In genomic region chr11:59172345-59173079, GRCh38 we compare ENCODE assay signal across 8 cellular contexts. TPM values are rescaled to one million over a fixed set of nuclear protein-coding genes. Genes with fewer than 3 reads are reported as not detected.
DNase-seq lines count a peak whose midpoint lies in the region; ATAC-seq and TF ChIP-seq lines count a peak whose summit lies in the region.

No MANE protein-coding gene starts in this region.

- H3K36me3 ChIP-seq in A673 (ENCODE audit: insufficient read depth, low read length, poor library complexity, severe bottlenecking) (no peaks in the 10 kb centered on the region), SJSA1 (peaks cover 10% of the 10 kb centered on the region), colonic mucosa (no peaks in the 10 kb centered on the region), lung (ENCODE audit: control insufficient read depth in 2 of 2, insufficient read depth in 2 of 2, low read length in 2 of 2) (no peaks in the 10 kb centered on the region), tibial artery (no peaks in the 10 kb centered on the region)

- H3K9me3 ChIP-seq in A673 (ENCODE audit: low read depth, low read length, poor library complexity, severe bottlenecking), result no peaks in the 10 kb centered on the region
- H3K9me3 ChIP-seq in SJSA1 (replicated peaks), result no peaks in the 10 kb centered on the region
- H3K9me3 ChIP-seq in colonic mucosa, result no peaks in the 10 kb centered on the region
- H3K9me3 ChIP-seq in lung (ENCODE audit: control insufficient read depth in 2 of 2, insufficient read depth in 1 of 2, low read length in 1 of 2), result peaks cover 0 to 1% of the 10 kb centered on the region in 2 donors
- no peaks in the 10 kb centered on the region for H3K9me3 ChIP-seq in tibial artery

- ATAC-seq in GM18861 (IDR thresholded peaks at IDR 0.05; ENCODE audit: unreplicated experiment), result peak; percentile 29
- peak; percentile 30 for ATAC-seq in HG02973 (IDR thresholded peaks at IDR 0.05; ENCODE audit: unreplicated experiment)
- ATAC-seq in lung (ENCODE audit: insufficient read depth, low FRiP score), result no peak

- DNase-seq in A673 (ENCODE audit: low spot score) (no peak), SJSA1 (ENCODE audit: low read depth in 1 of 2, low spot score in 2 of 2) (peak in 1 of 2 experiments; percentile 25), colonic mucosa (peak; percentile 69), lung (ENCODE audit: low spot score) (peak; percentile 45), tibial artery (no peak), SIG-M5 (lab: John Stamatoyannopoulos, UW) (no peak)

- peaks cover 7% of the 10 kb centered on the region for H3K27me3 ChIP-seq in A673 (replicated peaks; ENCODE audit: insufficient read depth, low read depth, low read length, poor library complexity)
- no peaks in the 10 kb centered on the region for H3K27me3 ChIP-seq in SJSA1 (replicated peaks)
- H3K27me3 ChIP-seq in colonic mucosa, result no peaks in the 10 kb centered on the region
- H3K27me3 ChIP-seq in lung (ENCODE audit: control insufficient read depth, insufficient read depth), result no peaks in the 10 kb centered on the region
- no peaks in the 10 kb centered on the region for H3K27me3 ChIP-seq in tibial artery

- H3K4me3 ChIP-seq in A673 (ENCODE audit: low read depth, low read length, poor library complexity, severe bottlenecking), result peak overlapping the region; percentile 50
- H3K4me3 ChIP-seq in SJSA1, result peak overlapping the region; percentile 70
- H3K4me3 ChIP-seq in colonic mucosa, result peak overlapping the region; percentile 61
- H3K4me3 ChIP-seq in lung, result peak overlapping the region; percentile 74
- peak overlapping the region; percentile 58 to 72 for H3K4me3 ChIP-seq in tibial artery

- 0% methylated on average over 52 to 70 of the region's 70 CpGs for WGBS in lung, 2 donors

- intact Hi-C loops in A673 (cut with micrococcal nuclease; ENCODE audit: unreplicated experiment) (loop anchor here (2.0 kb wide), 1 partner anchor 14 kb away; no protein-coding TSS in a partner anchor), colonic mucosa (cut with DNase I) (loop anchor here (2.0 kb wide), 1 partner anchor 14 kb away; no protein-coding TSS in a partner anchor), tibial artery (cut with DNase I; ENCODE audit: low total_unique reads) (loop anchor here (2.0 to 5.0 kb wide), 2 partner anchors 34 to 110 kb away; no protein-coding TSS in a partner anchor)

- no TSS peak for BruUV-seq in A673 (replicated peaks; lab: Mats Ljungman, UMichigan)

- TF ChIP-seq CTCF in A673 (conservative IDR thresholded peaks at IDR 0.05; ENCODE audit: low read depth, low read length) (no peak), colonic mucosa (IDR thresholded peaks at IDR 0.05) (no peak), lung (IDR thresholded peaks at IDR 0.05; ENCODE audit: control extremely low read depth, extremely low read depth) (no peak), tibial artery (IDR thresholded peaks at IDR 0.05) (no peak)

- no peak overlapping the region for H3K27ac ChIP-seq in A673 (ENCODE audit: low read depth, low read length, poor library complexity, severe bottlenecking)
- no peak overlapping the region for H3K27ac ChIP-seq in SJSA1
- peak overlapping the region; percentile 91 for H3K27ac ChIP-seq in colonic mucosa
- peak overlapping the region in 1 of 2 donors; percentile 79 for H3K27ac ChIP-seq in lung (ENCODE audit: low read depth in 1 of 2, low read length in 1 of 2)
- H3K27ac ChIP-seq in tibial artery, result no peak overlapping the region

- H3K4me1 ChIP-seq in A673 (ENCODE audit: insufficient read depth, low read length, poor library complexity, severe bottlenecking), result peaks cover 22% of the 10 kb centered on the region
- H3K4me1 ChIP-seq in SJSA1 (replicated peaks), result peaks cover 41% of the 10 kb centered on the region
- peaks cover 5% of the 10 kb centered on the region for H3K4me1 ChIP-seq in colonic mucosa
- peaks cover 0 to 7% of the 10 kb centered on the region in 2 donors for H3K4me1 ChIP-seq in lung (ENCODE audit: control insufficient read depth in 2 of 2, insufficient read depth in 2 of 2, low read length in 2 of 2)
- H3K4me1 ChIP-seq in tibial artery, result peaks cover 0 to 19% (median 15%) of the 10 kb centered on the region in 4 donors

- CTCF ChIA-PET in A673 (lab: Charles Lee), result interaction anchor here (0.8 to 2.9 kb wide), 9 partner anchors 14 to 508 kb away, joined by 3 to 35 read pairs (median 8); partner anchors contain the start of gene OR5A2

- peak overlapping the region; percentile 90 to 99 for H3K9ac ChIP-seq in colonic mucosa (ENCODE audit: low read depth in 2 of 2, low read length in 2 of 2)

- POLR2A ChIA-PET in A673 (lab: Charles Lee; ENCODE audit: low non-redundant PET), result interaction anchor here (0.7 kb wide), 1 partner anchor 308 kb away, joined by 3 read pairs; no protein-coding TSS in a partner anchor

RNA-seq across cellular contexts. Expression of gene DTX4, which starts 0.6 kb away (rescaled TPM):
- total RNA-seq in A673 (2021), result 1.9 and 2.0 TPM in 2 replicates
- 4.1 and 7.6 TPM in 2 replicates for total RNA-seq in SJSA1 (2014; rRNA removed; shearing (Covaris generic))
- total RNA-seq in colonic mucosa, result 10 to 100 TPM; 54.7 to 59.7 TPM
- 10 to 100 TPM; 44.6 to 51.6 TPM for total RNA-seq in lung
- polyA plus RNA-seq in lung, result 10 to 100 TPM; 14.7 to 25.0 TPM

RNA-seq across cellular contexts. Expression of gene FAM111A, which starts 29.9 kb away (rescaled TPM):
- total RNA-seq in A673 (2021), result 47.7 and 54.8 TPM in 2 replicates
- total RNA-seq in SJSA1 (2014; rRNA removed; shearing (Covaris generic)), result 70.0 and 108 TPM in 2 replicates
- 10 to 100 TPM; 24.9 to 38.1 TPM for total RNA-seq in colonic mucosa
- 10 to 100 TPM; 34.1 to 73.3 TPM for total RNA-seq in lung
- 10 to 100 TPM; 14.9 to 44.8 TPM for polyA plus RNA-seq in lung

RNA-seq across cellular contexts. Expression of gene MPEG1, which starts 40.2 kb away (rescaled TPM):
- total RNA-seq in A673 (2021) (not detected in 2 replicates), colonic mucosa (10 to 100 TPM in 1 of 2 donors, 1 to 10 TPM in 1; 4.7 to 17.6 TPM), lung (10 to 100 TPM; 28.1 to 45.6 TPM)
- total RNA-seq in SJSA1 (2014; rRNA removed; shearing (Covaris generic)), result not detected in 2 replicates
- polyA plus RNA-seq in lung, result 10 to 100 TPM in 1 of 2 donors, 1 to 10 TPM in 1; 7.0 to 63.5 TPM

Comparison
In these comparisons a context has a peak if more than half of its experiments do, and no peak if none do; other contexts are left out.
1. DNase-seq: peak in colonic mucosa (single experiment) and lung (single experiment); none in A673 (single experiment), tibial artery (0 of 2) and SIG-M5 (single experiment).
2. Peak in every context shown above with its lines, with median percentiles within 50 percentile points of each other: H3K4me3 ChIP-seq.